In genomic region chr19:1757468-1758230, GRCh38 we compare ENCODE assay signal across 1 cellular context.
A peak's percentile ranks its signal among the peaks of the same experiment; 100 is the strongest.
TF ChIP-seq lines count a peak whose summit lies in the region.

No MANE protein-coding gene starts in this region.

TF ChIP-seq in GM23338, 12 proteins besides CTCF, POLR2A, EP300 and RAD21:
- TF ChIP-seq EZH2phosphoT487 (IDR thresholded peaks at IDR 0.05; ENCODE audit: unreplicated experiment) (peak; percentile 75), NANOG (IDR thresholded peaks at IDR 0.05; ENCODE audit: borderline replicate concordance) (no peak), EZH2 (IDR thresholded peaks at IDR 0.05; ENCODE audit: low read depth, unreplicated experiment) (peak; percentile 98)
